18 cellular contexts compared by ENCODE assay signal in the genomic region with DNA sequence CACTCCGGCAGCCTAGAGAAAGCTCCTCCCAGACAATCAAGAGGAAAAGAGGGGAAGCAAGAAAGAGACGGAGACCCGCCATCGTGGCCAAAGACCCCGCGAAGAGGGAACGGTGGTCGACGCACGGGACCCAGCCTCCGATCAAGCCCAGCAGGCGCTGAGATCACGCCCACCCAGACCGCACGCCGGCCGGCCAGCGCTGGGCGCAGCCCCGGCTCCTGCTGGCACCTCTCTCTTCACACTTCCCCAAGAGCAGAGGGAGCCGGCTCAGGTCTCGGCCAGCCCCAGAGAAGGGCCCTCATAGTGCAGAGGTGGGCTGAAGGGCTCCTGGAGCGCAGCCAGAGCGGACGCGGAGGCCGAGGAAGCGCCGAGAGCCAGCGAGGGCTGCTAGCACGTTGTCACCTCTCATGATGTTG.
A peak's percentile ranks its signal among the peaks of the same experiment; 100 is the strongest.
DNase-seq lines count a peak whose midpoint lies in the region; ATAC-seq and TF ChIP-seq lines count a peak whose summit lies in the region.
"Had no signal": no experiment of that assay in that cellular context is flagged by ENCODE, and none has a peak within 500 bp of the region (broad histone marks: within the 10 kb centered on the region; RNA-seq: fewer than 3 reads in every experiment).

No MANE protein-coding gene starts in this region.

- DNase-seq in DMS53 (lab: John Stamatoyannopoulos, UW) (peak; percentile 36), DMS53 treated with DMSO at 0.1 percent for 48 hours (lab: John Stamatoyannopoulos, UW; ENCODE audit: unreplicated experiment) (no peak), Right ventricle myocardium inferior (ENCODE audit: missing footprints) (peak; percentile 56), cardiac septum (ENCODE audit: low spot score) (no peak), mesenchymal stem cell (no peak), hepatocyte (ENCODE audit: low spot score) (no peak), MV-4-11 (lab: John Stamatoyannopoulos, UW) (no peak)
- DNase-seq: AML-193; Caco-2; CD8-positive, alpha-beta memory T cell; DMS79; H9; IMR-90 had no signal

- no peak overlapping the region for H3K23ac ChIP-seq in mesenchymal stem cell (ENCODE audit: low read length in 2 of 2)

- H3K9me3 ChIP-seq in mesenchymal stem cell (ENCODE audit: control insufficient read depth, low read length) (no peaks in the 10 kb centered on the region), hepatocyte (ENCODE audit: low read depth) (no peaks in the 10 kb centered on the region)
- H3K9me3 ChIP-seq: Caco-2 had no signal

- H3K9me2 ChIP-seq in hepatocyte (replicated peaks; ENCODE audit: insufficient read depth): no peaks in the 10 kb centered on the region

- no peak overlapping the region for H2BK12ac ChIP-seq in mesenchymal stem cell (ENCODE audit: low read length in 2 of 2)

- H3K79me1 ChIP-seq in mesenchymal stem cell (replicated peaks; ENCODE audit: low read length, poor library complexity, severe bottlenecking): no peaks in the 10 kb centered on the region

- H3K4ac ChIP-seq in mesenchymal stem cell (ENCODE audit: low read depth in 1 of 2, low read length in 2 of 2): no peak overlapping the region

- H3K27ac ChIP-seq in mesenchymal stem cell (ENCODE audit: low read length, poor library complexity, severe bottlenecking) (no peak overlapping the region), hepatocyte (no peak overlapping the region)
- H3K27ac ChIP-seq: 22Rv1, BLaER1 had no signal

- intact Hi-C loops in Right ventricle myocardium inferior (cut with DNase I) (no loop called here), cardiac septum (cut with DNase I) (no loop called here)

- no peak for ATAC-seq in Right ventricle myocardium inferior
- ATAC-seq in GM19328 (IDR thresholded peaks at IDR 0.05; ENCODE audit: unreplicated experiment): no peak
- ATAC-seq: GM12878, GM23338 had no signal

- peak overlapping the region; percentile 23 for H2BK15ac ChIP-seq in mesenchymal stem cell (ENCODE audit: low read depth, poor library complexity, severe bottlenecking)

- H3K4me1 ChIP-seq in mesenchymal stem cell (ENCODE audit: control insufficient read depth, insufficient read depth, low read depth, low read length) (no peaks in the 10 kb centered on the region), hepatocyte (ENCODE audit: insufficient read depth) (no peaks in the 10 kb centered on the region)
- H3K4me1 ChIP-seq: BLaER1, Caco-2 had no signal

- no peak overlapping the region for H3K14ac ChIP-seq in mesenchymal stem cell (ENCODE audit: low read length in 2 of 2)

- no peak for TF ChIP-seq CTCF in hepatocyte (IDR thresholded peaks at IDR 0.05; ENCODE audit: poor library complexity)

- no peak overlapping the region for H4K91ac ChIP-seq in mesenchymal stem cell (ENCODE audit: low read length)

- H4K20me1 ChIP-seq in hepatocyte (ENCODE audit: insufficient read depth, poor library complexity, severe bottlenecking): no peaks in the 10 kb centered on the region
- H4K20me1 ChIP-seq: BLaER1 had no signal

- no peak overlapping the region for H4K8ac ChIP-seq in mesenchymal stem cell (ENCODE audit: low read length)

- H3K27me3 ChIP-seq in mesenchymal stem cell (ENCODE audit: control insufficient read depth in 1 of 2, insufficient read depth in 1 of 2, low read length in 2 of 2): no peaks in the 10 kb centered on the region
- no peaks in the 10 kb centered on the region for H3K27me3 ChIP-seq in hepatocyte
- H3K27me3 ChIP-seq: BLaER1 had no signal

- no peaks in the 10 kb centered on the region for H3K79me2 ChIP-seq in hepatocyte

- no peak overlapping the region for H2AK5ac ChIP-seq in mesenchymal stem cell (ENCODE audit: low read length, severe bottlenecking)

- H3K36me3 ChIP-seq in mesenchymal stem cell (ENCODE audit: control insufficient read depth in 1 of 2, insufficient read depth in 2 of 2, low read depth in 1 of 2, low read length in 2 of 2) (no peaks in the 10 kb centered on the region), hepatocyte (replicated peaks; ENCODE audit: insufficient read depth, low read depth) (no peaks in the 10 kb centered on the region)
- H3K36me3 ChIP-seq: BLaER1 had no signal

- H2AFZ ChIP-seq in mesenchymal stem cell (ENCODE audit: low read depth, low read length): no peak overlapping the region
- no peak overlapping the region for H2AFZ ChIP-seq in hepatocyte

- H3K18ac ChIP-seq in mesenchymal stem cell (ENCODE audit: low read depth in 1 of 2, low read length in 2 of 2): no peak overlapping the region

- no peak overlapping the region for H2BK120ac ChIP-seq in mesenchymal stem cell (ENCODE audit: low read depth, low read length)

- no peak overlapping the region for H3K4me3 ChIP-seq in mesenchymal stem cell (ENCODE audit: insufficient read depth in 1 of 2, low read depth in 1 of 2, low read length in 2 of 2)
- H3K4me3 ChIP-seq in hepatocyte: no peak overlapping the region
- H3K4me3 ChIP-seq: BLaER1, GM12878, GM23338 had no signal

- H3K4me2 ChIP-seq in mesenchymal stem cell (ENCODE audit: low read length, poor library complexity, severe bottlenecking) (no peak overlapping the region), hepatocyte (no peak overlapping the region)
- H3K4me2 ChIP-seq: BLaER1, GM23338 had no signal

- no peak overlapping the region for H2BK5ac ChIP-seq in mesenchymal stem cell (ENCODE audit: low read depth, low read length, poor library complexity, severe bottlenecking)

- no peak overlapping the region for H3K9ac ChIP-seq in mesenchymal stem cell (ENCODE audit: low read length)
- H3K9ac ChIP-seq: BLaER1 had no signal

- WGBS in mesenchymal stem cell: 97% methylated on average over 31 of the region's 31 CpGs
- 96% methylated on average over 27 of the region's 31 CpGs for WGBS in hepatocyte (ENCODE audit: low lambda C conversion rate, missing lambda C conversion rate)

Comparison
In these comparisons a context has a peak if more than half of its experiments do, and no peak if none do; other contexts are left out.
1. DNase-seq: peak in DMS53 (single experiment) and Right ventricle myocardium inferior (single experiment); none in DMS53 treated with DMSO at 0.1 percent for 48 hours (single experiment), cardiac septum (single experiment), mesenchymal stem cell (single experiment), hepatocyte (single experiment) and MV-4-11 (single experiment).